ENCODE assay signal across 1 cellular context in the genomic region with DNA sequence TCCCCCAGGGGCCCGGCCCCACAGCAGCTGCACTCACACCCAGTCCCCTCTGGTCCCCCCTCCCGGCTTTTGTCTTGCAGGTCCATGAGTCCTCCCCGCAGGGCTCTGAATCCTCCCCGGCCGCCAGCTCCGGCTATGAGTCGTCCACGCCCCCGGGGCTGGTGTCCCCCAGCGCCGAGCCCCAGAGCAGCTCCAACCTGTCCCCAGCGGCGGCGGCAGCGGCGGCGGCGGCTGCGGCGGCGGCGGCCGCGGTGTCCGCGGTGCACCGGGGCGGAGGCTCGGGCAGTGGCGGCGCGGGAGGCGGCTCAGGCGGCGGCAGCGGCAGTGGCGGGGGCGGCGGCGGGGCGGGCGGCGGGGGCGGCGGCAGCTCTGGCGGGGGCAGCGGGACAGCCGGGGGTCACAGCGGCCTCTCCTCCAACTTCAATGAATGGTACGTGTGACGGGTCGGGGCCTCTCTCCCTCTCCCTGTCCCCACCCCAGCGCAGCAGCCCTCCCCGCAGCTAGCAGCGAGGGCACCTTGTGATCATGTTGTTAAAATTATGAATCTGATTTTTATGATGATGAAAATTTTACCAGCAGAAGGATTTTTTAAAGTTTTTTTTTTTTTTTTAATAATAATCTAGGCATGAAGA.
TF ChIP-seq lines count a peak whose summit lies in the region.

No MANE protein-coding gene starts in this region.

TF ChIP-seq in SK-N-SH treated with all-trans-retinoic acid at 6 μM for 48 hours, 23 proteins besides CTCF, POLR2A, EP300 and RAD21 (continued from another document):
- TF ChIP-seq, protein P1, sequence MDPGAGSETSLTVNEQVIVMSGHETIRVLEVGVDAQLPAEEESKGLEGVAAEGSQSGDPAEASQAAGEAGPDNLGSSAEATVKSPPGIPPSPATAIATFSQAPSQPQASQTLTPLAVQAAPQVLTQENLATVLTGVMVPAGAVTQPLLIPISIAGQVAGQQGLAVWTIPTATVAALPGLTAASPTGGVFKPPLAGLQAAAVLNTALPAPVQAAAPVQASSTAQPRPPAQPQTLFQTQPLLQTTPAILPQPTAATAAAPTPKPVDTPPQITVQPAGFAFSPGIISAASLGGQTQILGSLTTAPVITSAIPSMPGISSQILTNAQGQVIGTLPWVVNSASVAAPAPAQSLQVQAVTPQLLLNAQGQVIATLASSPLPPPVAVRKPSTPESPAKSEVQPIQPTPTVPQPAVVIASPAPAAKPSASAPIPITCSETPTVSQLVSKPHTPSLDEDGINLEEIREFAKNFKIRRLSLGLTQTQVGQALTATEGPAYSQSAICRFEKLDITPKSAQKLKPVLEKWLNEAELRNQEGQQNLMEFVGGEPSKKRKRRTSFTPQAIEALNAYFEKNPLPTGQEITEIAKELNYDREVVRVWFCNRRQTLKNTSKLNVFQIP (CRISPR knock-in tag; IDR thresholded peaks at IDR 0.05; ENCODE audit: borderline replicate concordance, low read depth) = no peak
- TF ChIP-seq ARNTL (CRISPR knock-in tag; IDR thresholded peaks at IDR 0.05; ENCODE audit: borderline replicate concordance, low read depth) (no peak), ISL1 (CRISPR knock-in tag; IDR thresholded peaks at IDR 0.05) (no peak), ESRRG (CRISPR knock-in tag; IDR thresholded peaks at IDR 0.05) (no peak), PPARA (CRISPR knock-in tag; IDR thresholded peaks at IDR 0.05; ENCODE audit: borderline replicate concordance) (no peak), GLIS3 (CRISPR knock-in tag; IDR thresholded peaks at IDR 0.05) (no peak)
TF ChIP-seq in SK-N-SH treated with all-trans-retinoic acid at 6 μM for 48 hours: peak in this region for 0.
